Comparison of ENCODE assay signal across 1 cellular context in genomic region chr22:31055322-31056159, GRCh38.
TF ChIP-seq lines count a peak whose summit lies in the region.

No MANE protein-coding gene starts in this region.

TF ChIP-seq in HepG2, 621 proteins besides CTCF, POLR2A, EP300 and RAD21 (continued from another document and continues in another):
- TF ChIP-seq, protein P1, sequence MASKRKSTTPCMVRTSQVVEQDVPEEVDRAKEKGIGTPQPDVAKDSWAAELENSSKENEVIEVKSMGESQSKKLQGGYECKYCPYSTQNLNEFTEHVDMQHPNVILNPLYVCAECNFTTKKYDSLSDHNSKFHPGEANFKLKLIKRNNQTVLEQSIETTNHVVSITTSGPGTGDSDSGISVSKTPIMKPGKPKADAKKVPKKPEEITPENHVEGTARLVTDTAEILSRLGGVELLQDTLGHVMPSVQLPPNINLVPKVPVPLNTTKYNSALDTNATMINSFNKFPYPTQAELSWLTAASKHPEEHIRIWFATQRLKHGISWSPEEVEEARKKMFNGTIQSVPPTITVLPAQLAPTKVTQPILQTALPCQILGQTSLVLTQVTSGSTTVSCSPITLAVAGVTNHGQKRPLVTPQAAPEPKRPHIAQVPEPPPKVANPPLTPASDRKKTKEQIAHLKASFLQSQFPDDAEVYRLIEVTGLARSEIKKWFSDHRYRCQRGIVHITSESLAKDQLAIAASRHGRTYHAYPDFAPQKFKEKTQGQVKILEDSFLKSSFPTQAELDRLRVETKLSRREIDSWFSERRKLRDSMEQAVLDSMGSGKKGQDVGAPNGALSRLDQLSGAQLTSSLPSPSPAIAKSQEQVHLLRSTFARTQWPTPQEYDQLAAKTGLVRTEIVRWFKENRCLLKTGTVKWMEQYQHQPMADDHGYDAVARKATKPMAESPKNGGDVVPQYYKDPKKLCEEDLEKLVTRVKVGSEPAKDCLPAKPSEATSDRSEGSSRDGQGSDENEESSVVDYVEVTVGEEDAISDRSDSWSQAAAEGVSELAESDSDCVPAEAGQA (IDR thresholded peaks at IDR 0.05; ENCODE audit: low read depth) = peak; percentile 98
- TF ChIP-seq, protein P1 (CRISPR knock-in tag; IDR thresholded peaks at IDR 0.05; ENCODE audit: borderline replicate concordance) = no peak
- TF ChIP-seq PCBP2 (optimal IDR thresholded peaks at IDR 0.05; ENCODE audit: low read depth, low read length, poor library complexity, severe bottlenecking) (no peak), ZNF598 (CRISPR knock-in tag; IDR thresholded peaks at IDR 0.05; ENCODE audit: borderline replicate concordance) (peak; percentile 80; the same call in 1 of the 2 replicates), TEAD3 (CRISPR knock-in tag; optimal IDR thresholded peaks at IDR 0.05; ENCODE audit: borderline replicate concordance) (peak; percentile 98), ZNF160 (CRISPR knock-in tag; IDR thresholded peaks at IDR 0.05) (peak; percentile 70), FOXK2 (IDR thresholded peaks at IDR 0.05) (peak; percentile 88), RBM39 (IDR thresholded peaks at IDR 0.05; ENCODE audit: low read depth, low read length, poor library complexity, severe bottlenecking) (peak; percentile 60), ZNF17 (CRISPR knock-in tag; IDR thresholded peaks at IDR 0.05) (no peak), ZNF556 (CRISPR knock-in tag; IDR thresholded peaks at IDR 0.05; ENCODE audit: borderline replicate concordance) (peak; percentile 94; the same call in 1 of the 2 replicates), TCF7L2 (IDR thresholded peaks at IDR 0.05; ENCODE audit: low read depth, low read length) (no peak), RXRA (CRISPR knock-in tag; IDR thresholded peaks at IDR 0.05) (peak; percentile 93), FOXO4 (CRISPR knock-in tag; conservative IDR thresholded peaks at IDR 0.05) (no peak), ARID2 (CRISPR knock-in tag; IDR thresholded peaks at IDR 0.05; ENCODE audit: borderline replicate concordance) (no peak), ZNF230 (CRISPR knock-in tag; IDR thresholded peaks at IDR 0.05) (peak; percentile 87; the same call in 1 of the 2 replicates), ZNF382 (CRISPR knock-in tag; IDR thresholded peaks at IDR 0.05; ENCODE audit: borderline replicate concordance) (no peak), KDM4B (CRISPR knock-in tag; IDR thresholded peaks at IDR 0.05) (peak; percentile 95), ZNF781 (CRISPR knock-in tag; IDR thresholded peaks at IDR 0.05; ENCODE audit: borderline replicate concordance, not compliant biosample characterization) (no peak), ZSCAN31 (CRISPR knock-in tag; IDR thresholded peaks at IDR 0.05; ENCODE audit: low read depth) (peak; percentile 82), PAF1 (CRISPR knock-in tag; IDR thresholded peaks at IDR 0.05) (no peak), PRMT3 (CRISPR knock-in tag; IDR thresholded peaks at IDR 0.05; ENCODE audit: borderline replicate concordance, low read depth) (no peak), ZNF552 (CRISPR knock-in tag; IDR thresholded peaks at IDR 0.05; ENCODE audit: borderline replicate concordance) (peak; percentile 62; the same call in 1 of the 2 replicates), FOXA1 (IDR thresholded peaks at IDR 0.05) (peak; percentile 76), FOXA1 (CRISPR knock-in tag; IDR thresholded peaks at IDR 0.05) (peak; percentile 100), THAP9 (CRISPR knock-in tag; IDR thresholded peaks at IDR 0.05; ENCODE audit: borderline replicate concordance) (peak; percentile 63; the same call in 1 of the 2 replicates), FUBP1 (CRISPR knock-in tag; IDR thresholded peaks at IDR 0.05; ENCODE audit: borderline replicate concordance) (no peak), BORCS8-MEF2B (CRISPR knock-in tag; IDR thresholded peaks at IDR 0.05) (0 out of 2 replicates have a peak, but pooled peaks have one; percentile 72), ZNF101 (CRISPR knock-in tag; IDR thresholded peaks at IDR 0.05; ENCODE audit: borderline replicate concordance, low read depth) (no peak), ARHGAP35 (CRISPR knock-in tag; IDR thresholded peaks at IDR 0.05; ENCODE audit: borderline replicate concordance) (no peak), ZNF841 (CRISPR knock-in tag; IDR thresholded peaks at IDR 0.05; ENCODE audit: borderline replicate concordance) (no peak), ZNF670 (CRISPR knock-in tag; IDR thresholded peaks at IDR 0.05; ENCODE audit: borderline replicate concordance) (peak; percentile 83), TEAD2 (CRISPR knock-in tag; IDR thresholded peaks at IDR 0.05) (no peak), ZNF577 (CRISPR knock-in tag; IDR thresholded peaks at IDR 0.05; ENCODE audit: borderline replicate concordance, low read depth) (no peak)
- TF ChIP-seq, protein P2, sequence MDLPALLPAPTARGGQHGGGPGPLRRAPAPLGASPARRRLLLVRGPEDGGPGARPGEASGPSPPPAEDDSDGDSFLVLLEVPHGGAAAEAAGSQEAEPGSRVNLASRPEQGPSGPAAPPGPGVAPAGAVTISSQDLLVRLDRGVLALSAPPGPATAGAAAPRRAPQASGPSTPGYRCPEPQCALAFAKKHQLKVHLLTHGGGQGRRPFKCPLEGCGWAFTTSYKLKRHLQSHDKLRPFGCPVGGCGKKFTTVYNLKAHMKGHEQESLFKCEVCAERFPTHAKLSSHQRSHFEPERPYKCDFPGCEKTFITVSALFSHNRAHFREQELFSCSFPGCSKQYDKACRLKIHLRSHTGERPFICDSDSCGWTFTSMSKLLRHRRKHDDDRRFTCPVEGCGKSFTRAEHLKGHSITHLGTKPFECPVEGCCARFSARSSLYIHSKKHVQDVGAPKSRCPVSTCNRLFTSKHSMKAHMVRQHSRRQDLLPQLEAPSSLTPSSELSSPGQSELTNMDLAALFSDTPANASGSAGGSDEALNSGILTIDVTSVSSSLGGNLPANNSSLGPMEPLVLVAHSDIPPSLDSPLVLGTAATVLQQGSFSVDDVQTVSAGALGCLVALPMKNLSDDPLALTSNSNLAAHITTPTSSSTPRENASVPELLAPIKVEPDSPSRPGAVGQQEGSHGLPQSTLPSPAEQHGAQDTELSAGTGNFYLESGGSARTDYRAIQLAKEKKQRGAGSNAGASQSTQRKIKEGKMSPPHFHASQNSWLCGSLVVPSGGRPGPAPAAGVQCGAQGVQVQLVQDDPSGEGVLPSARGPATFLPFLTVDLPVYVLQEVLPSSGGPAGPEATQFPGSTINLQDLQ (CRISPR knock-in tag; IDR thresholded peaks at IDR 0.05) = peak; percentile 69; the same call in 1 of the 2 replicates
- TF ChIP-seq, protein P3, sequence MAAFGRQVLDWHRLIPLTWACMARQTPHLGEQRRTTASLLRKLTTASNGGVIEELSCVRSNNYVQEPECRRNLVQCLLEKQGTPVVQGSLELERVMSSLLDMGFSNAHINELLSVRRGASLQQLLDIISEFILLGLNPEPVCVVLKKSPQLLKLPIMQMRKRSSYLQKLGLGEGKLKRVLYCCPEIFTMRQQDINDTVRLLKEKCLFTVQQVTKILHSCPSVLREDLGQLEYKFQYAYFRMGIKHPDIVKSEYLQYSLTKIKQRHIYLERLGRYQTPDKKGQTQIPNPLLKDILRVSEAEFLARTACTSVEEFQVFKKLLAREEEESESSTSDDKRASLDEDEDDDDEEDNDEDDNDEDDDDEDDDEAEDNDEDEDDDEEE (CRISPR knock-in tag; IDR thresholded peaks at IDR 0.05) = no peak
- TF ChIP-seq, protein P4, sequence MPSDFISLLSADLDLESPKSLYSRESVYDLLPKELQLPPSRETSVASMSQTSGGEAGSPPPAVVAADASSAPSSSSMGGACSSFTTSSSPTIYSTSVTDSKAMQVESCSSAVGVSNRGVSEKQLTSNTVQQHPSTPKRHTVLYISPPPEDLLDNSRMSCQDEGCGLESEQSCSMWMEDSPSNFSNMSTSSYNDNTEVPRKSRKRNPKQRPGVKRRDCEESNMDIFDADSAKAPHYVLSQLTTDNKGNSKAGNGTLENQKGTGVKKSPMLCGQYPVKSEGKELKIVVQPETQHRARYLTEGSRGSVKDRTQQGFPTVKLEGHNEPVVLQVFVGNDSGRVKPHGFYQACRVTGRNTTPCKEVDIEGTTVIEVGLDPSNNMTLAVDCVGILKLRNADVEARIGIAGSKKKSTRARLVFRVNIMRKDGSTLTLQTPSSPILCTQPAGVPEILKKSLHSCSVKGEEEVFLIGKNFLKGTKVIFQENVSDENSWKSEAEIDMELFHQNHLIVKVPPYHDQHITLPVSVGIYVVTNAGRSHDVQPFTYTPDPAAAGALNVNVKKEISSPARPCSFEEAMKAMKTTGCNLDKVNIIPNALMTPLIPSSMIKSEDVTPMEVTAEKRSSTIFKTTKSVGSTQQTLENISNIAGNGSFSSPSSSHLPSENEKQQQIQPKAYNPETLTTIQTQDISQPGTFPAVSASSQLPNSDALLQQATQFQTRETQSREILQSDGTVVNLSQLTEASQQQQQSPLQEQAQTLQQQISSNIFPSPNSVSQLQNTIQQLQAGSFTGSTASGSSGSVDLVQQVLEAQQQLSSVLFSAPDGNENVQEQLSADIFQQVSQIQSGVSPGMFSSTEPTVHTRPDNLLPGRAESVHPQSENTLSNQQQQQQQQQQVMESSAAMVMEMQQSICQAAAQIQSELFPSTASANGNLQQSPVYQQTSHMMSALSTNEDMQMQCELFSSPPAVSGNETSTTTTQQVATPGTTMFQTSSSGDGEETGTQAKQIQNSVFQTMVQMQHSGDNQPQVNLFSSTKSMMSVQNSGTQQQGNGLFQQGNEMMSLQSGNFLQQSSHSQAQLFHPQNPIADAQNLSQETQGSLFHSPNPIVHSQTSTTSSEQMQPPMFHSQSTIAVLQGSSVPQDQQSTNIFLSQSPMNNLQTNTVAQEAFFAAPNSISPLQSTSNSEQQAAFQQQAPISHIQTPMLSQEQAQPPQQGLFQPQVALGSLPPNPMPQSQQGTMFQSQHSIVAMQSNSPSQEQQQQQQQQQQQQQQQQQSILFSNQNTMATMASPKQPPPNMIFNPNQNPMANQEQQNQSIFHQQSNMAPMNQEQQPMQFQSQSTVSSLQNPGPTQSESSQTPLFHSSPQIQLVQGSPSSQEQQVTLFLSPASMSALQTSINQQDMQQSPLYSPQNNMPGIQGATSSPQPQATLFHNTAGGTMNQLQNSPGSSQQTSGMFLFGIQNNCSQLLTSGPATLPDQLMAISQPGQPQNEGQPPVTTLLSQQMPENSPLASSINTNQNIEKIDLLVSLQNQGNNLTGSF (CRISPR knock-in tag; IDR thresholded peaks at IDR 0.05) = no peak
- TF ChIP-seq, protein P5, sequence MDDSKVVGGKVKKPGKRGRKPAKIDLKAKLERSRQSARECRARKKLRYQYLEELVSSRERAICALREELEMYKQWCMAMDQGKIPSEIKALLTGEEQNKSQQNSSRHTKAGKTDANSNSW (CRISPR knock-in tag; IDR thresholded peaks at IDR 0.05; ENCODE audit: borderline replicate concordance) = no peak
